In genomic region chr6:26252097-26252496, GRCh38 we compare ENCODE assay signal across 1 cellular context.
TF ChIP-seq lines count a peak whose summit lies in the region.

No MANE protein-coding gene starts in this region.

TF ChIP-seq in HepG2, 621 proteins besides CTCF, POLR2A, EP300 and RAD21:
- TF ChIP-seq ZNF34 (CRISPR knock-in tag; IDR thresholded peaks at IDR 0.05; ENCODE audit: borderline replicate concordance) (0 out of 2 replicates have a peak, but pooled peaks have one; percentile 44), ZNF230 (CRISPR knock-in tag; IDR thresholded peaks at IDR 0.05) (peak; percentile 40; the same call in 1 of the 2 replicates), ZNF691 (CRISPR knock-in tag; IDR thresholded peaks at IDR 0.05; ENCODE audit: borderline replicate concordance, low read depth) (0 out of 2 replicates have a peak, but pooled peaks have one; percentile 15), ZNF503 (CRISPR knock-in tag; IDR thresholded peaks at IDR 0.05) (peak; percentile 3; the same call in 1 of the 2 replicates), ZNF383 (CRISPR knock-in tag; IDR thresholded peaks at IDR 0.05; ENCODE audit: borderline replicate concordance) (0 out of 2 replicates have a peak, but pooled peaks have one; percentile 9)
TF ChIP-seq in HepG2: peak in this region for 5; not testable (repeated sequence) for 616.
